In the genomic region with DNA sequence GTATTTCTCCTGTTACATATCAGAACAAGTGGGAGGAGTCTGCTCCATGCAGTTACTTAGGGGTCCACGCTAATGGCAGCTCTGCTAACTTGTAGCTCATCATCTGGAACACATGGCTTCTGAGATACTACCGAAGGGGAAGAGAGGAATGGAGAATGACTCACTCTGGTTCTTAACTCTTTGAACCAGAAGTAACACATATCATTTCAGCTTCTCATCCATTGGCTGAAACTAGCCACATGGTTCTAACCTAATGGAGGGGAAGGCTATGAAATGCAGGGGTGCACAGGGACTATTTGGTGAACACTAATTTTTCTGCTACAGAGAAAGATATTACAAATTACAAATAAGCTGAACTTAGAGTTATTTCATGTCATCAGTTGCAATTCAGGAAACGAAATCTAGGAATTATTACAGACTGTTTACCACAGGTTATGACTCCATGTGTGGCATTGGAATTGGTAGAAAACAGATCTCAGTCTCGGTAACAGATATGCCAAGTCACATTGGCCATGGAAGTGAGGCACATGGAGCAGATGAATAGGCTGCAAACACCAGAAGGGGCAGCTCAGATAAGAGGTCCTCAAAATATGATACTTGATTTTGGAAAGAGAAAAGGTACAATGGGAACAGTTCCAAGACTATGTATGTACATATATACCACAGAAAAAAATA, we compare ENCODE assay signal across 1 cellular context.
A peak's percentile ranks its signal among the peaks of the same experiment; 100 is the strongest.
TF ChIP-seq lines count a peak whose summit lies in the region.

No MANE protein-coding gene starts in this region.

TF ChIP-seq in HEK293, 187 proteins besides CTCF, POLR2A, EP300 and RAD21 (continued from another document):
- TF ChIP-seq, protein P1, sequence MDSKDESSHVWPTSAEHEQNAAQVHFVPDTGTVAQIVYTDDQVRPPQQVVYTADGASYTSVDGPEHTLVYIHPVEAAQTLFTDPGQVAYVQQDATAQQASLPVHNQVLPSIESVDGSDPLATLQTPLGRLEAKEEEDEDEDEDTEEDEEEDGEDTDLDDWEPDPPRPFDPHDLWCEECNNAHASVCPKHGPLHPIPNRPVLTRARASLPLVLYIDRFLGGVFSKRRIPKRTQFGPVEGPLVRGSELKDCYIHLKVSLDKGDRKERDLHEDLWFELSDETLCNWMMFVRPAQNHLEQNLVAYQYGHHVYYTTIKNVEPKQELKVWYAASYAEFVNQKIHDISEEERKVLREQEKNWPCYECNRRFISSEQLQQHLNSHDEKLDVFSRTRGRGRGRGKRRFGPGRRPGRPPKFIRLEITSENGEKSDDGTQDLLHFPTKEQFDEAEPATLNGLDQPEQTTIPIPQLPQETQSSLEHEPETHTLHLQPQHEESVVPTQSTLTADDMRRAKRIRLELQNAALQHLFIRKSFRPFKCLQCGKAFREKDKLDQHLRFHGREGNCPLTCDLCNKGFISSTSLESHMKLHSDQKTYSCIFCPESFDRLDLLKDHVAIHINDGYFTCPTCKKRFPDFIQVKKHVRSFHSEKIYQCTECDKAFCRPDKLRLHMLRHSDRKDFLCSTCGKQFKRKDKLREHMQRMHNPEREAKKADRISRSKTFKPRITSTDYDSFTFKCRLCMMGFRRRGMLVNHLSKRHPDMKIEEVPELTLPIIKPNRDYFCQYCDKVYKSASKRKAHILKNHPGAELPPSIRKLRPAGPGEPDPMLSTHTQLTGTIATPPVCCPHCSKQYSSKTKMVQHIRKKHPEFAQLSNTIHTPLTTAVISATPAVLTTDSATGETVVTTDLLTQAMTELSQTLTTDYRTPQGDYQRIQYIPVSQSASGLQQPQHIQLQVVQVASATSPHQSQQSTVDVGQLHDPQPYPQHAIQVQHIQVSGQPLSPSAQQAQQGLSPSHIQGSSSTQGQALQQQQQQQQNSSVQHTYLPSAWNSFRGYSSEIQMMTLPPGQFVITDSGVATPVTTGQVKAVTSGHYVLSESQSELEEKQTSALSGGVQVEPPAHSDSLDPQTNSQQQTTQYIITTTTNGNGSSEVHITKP (tag by site-specific recombination; IDR thresholded peaks at IDR 0.05), result no peak
- TF ChIP-seq ZNF558 (tag by site-specific recombination; IDR thresholded peaks at IDR 0.05), result peak; percentile 77; the same call in 1 of the 2 replicates
- no peak for TF ChIP-seq WT1 (tag by site-specific recombination; IDR thresholded peaks at IDR 0.05)
- no peak for TF ChIP-seq ZSCAN18 (tag by site-specific recombination; IDR thresholded peaks at IDR 0.05)
